9 cellular contexts compared by ENCODE assay signal in the genomic region with DNA sequence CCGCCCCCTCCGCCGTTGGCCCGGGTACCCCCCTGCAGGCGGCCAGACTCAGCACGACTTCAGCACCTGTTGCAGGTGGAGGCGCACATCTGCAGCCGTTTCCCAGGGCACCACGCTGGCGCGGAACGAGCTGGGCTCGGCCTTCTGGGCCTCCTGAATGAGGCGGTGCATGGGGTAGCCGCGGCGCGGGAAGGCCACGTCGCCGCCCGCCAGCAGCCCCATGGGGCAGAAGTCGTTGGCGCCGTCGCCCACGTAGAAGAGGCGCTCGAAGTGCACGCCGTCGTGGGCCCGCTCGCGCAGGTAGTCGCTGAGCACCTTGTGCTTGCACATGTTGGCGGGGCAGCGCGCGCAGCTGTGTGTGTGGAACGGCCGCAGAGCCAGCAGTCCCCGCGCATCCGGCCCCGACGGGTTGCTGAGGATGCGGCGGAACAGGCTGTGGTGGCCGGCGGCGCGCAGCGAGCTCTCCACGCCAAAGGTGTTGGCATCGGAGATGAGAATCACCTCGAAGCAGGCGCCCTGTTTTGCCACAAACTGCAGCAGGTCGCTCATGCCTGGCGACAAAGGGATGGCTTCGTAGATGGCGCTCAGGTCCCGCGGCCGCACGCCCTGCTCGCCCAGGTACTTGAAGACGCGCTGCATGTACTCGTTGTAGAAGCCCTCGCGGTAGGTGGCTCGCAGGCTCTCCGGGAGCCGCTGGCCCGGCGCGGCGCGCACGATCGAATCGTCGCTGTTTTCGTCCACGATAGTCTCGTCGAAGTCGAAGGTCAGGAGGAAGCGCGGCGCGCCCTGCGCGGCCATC. TPM values are rescaled to one million over a fixed set of nuclear protein-coding genes. Genes with fewer than 3 reads are reported as not detected.
A peak's percentile ranks its signal among the peaks of the same experiment; 100 is the strongest.
DNase-seq lines count a peak whose midpoint lies in the region; ATAC-seq lines count a peak whose summit lies in the region.
"Had no signal": no experiment of that assay in that cellular context is flagged by ENCODE, and none has a peak within 500 bp of the region (broad histone marks: within the 10 kb centered on the region; RNA-seq: fewer than 3 reads in every experiment).

No MANE protein-coding gene starts in this region.

- no peaks in the 10 kb centered on the region for H3K9me3 ChIP-seq in right cardiac atrium (ENCODE audit: control insufficient read depth, low read length)

- intact Hi-C loops in right cardiac atrium (cut with DNase I), result loop anchor here in 2 of 4 donors (5.0 to 10.0 kb wide), 2 partner anchors 68 to 70 kb away; no protein-coding TSS in a partner anchor

- no peak overlapping the region for H3K27ac ChIP-seq in right cardiac atrium (ENCODE audit: low read length)

- no peaks in the 10 kb centered on the region for H3K27me3 ChIP-seq in right cardiac atrium (ENCODE audit: control insufficient read depth, insufficient read depth)

- no peaks in the 10 kb centered on the region for H3K4me1 ChIP-seq in right cardiac atrium (ENCODE audit: control insufficient read depth, insufficient read depth, low read length)

- no peak overlapping the region for H3K4me3 ChIP-seq in right cardiac atrium (ENCODE audit: low read length)

- 2% methylated on average over 95 of the region's 95 CpGs for WGBS in right cardiac atrium

- ATAC-seq in right cardiac atrium (peak in 1 of 2 donors; percentile 30), GM19455 (IDR thresholded peaks at IDR 0.05; ENCODE audit: unreplicated experiment) (no peak), HG03439 (IDR thresholded peaks at IDR 0.05; ENCODE audit: unreplicated experiment) (no peak)

- peak; percentile 57 for DNase-seq in NCI-H2227 (lab: John Stamatoyannopoulos, UW; ENCODE audit: unreplicated experiment)
- DNase-seq in NCI-H2227 treated with DMSO at 0.1 percent for 48 hours (lab: John Stamatoyannopoulos, UW), result no peak
- peak; percentile 66 for DNase-seq in activated T-cell treated with anti-CD3 and anti-CD28 coated beads, Interleukin-2, amount 50 U/mL, for 1 hour
- peak in 2 of 3 donors; percentile 69 to 70 for DNase-seq in right cardiac atrium
- peak; percentile 42 for DNase-seq in stimulated activated CD4-positive, alpha-beta T cell treated with anti-CD3 and anti-CD28 coated beads, Interleukin-4, amount 100 ng/mL, for 24 hours
- no peak for DNase-seq in NOMO-1 treated with dmso at 0.1 percent for 144 hours (lab: John Stamatoyannopoulos, UW; ENCODE audit: unreplicated experiment)

RNA-seq across cellular contexts. Expression of a gene that starts 6.2 kb away (rescaled TPM):
- under 1 TPM; 0.39 to 0.99 (median 0.62) TPM for total RNA-seq in right cardiac atrium
- polyA plus RNA-seq in right cardiac atrium, result 1.1 TPM

RNA-seq across cellular contexts. Expression of a gene that starts 13.9 kb away (rescaled TPM):
- 10 to 100 TPM in 1 of 4 donors, 1 to 10 TPM in 3; 5.7 to 11.4 (median 8.4) TPM for total RNA-seq in right cardiac atrium
- polyA plus RNA-seq in right cardiac atrium, result 4.6 TPM
- total RNA-seq: SK-MEL-5 had no signal

RNA-seq across cellular contexts. Expression of a gene that starts 14.0 kb away (rescaled TPM):
- 1 to 10 TPM; 1.6 to 2.1 (median 1.9) TPM for total RNA-seq in right cardiac atrium
- polyA plus RNA-seq in right cardiac atrium, result 2.7 TPM
- total RNA-seq: SK-MEL-5 had no signal

Comparison
In these comparisons a context has a peak if more than half of its experiments do, and no peak if none do; other contexts are left out.
1. DNase-seq: peak in NCI-H2227 (single experiment), activated T-cell treated with anti-CD3 and anti-CD28 coated beads, Interleukin-2, amount 50 U/mL, for 1 hour (single experiment), right cardiac atrium (2 of 3) and stimulated activated CD4-positive, alpha-beta T cell treated with anti-CD3 and anti-CD28 coated beads, Interleukin-4, amount 100 ng/mL, for 24 hours (single experiment); none in NCI-H2227 treated with DMSO at 0.1 percent for 48 hours (single experiment) and NOMO-1 treated with dmso at 0.1 percent for 144 hours (single experiment).